In genomic region chr21:42770717-42771502, GRCh38 we compare ENCODE assay signal across 15 cellular contexts.
DNase-seq lines count a peak whose midpoint lies in the region; ATAC-seq, FAIRE-seq and TF ChIP-seq lines count a peak whose summit lies in the region.
"Had no signal": no experiment of that assay in that cellular context is flagged by ENCODE, and none has a peak within 500 bp of the region (broad histone marks: within the 10 kb centered on the region; RNA-seq: fewer than 3 reads in every experiment).

No MANE protein-coding gene starts in this region.

- peaks cover 0 to 7% of the 10 kb centered on the region in 2 experiments for H4K20me1 ChIP-seq in H1 (replicated peaks in 1 of 2; ENCODE audit: control insufficient read depth in 1 of 2, insufficient read depth in 2 of 2, low read length in 2 of 2)
- H4K20me1 ChIP-seq: BLaER1 treated with 17β-estradiol and CSF1 and Interleukin-3, amounts not matched to agents 10 nM and 100 nM had no signal

- ATAC-seq in RWPE2 (ENCODE audit: low read depth) (no peak), mucosa of descending colon (peak; percentile 3), aorta (ENCODE audit: low FRiP score) (peak; percentile 31), GM21619 (IDR thresholded peaks at IDR 0.05; ENCODE audit: unreplicated experiment) (no peak), GM21447 (IDR thresholded peaks at IDR 0.05; ENCODE audit: unreplicated experiment) (no peak)
- ATAC-seq: CD8-positive, alpha-beta T cell had no signal

- H3K27ac ChIP-seq in RWPE2 (ENCODE audit: poor library complexity, severe bottlenecking) (no peak overlapping the region), H1 (ENCODE audit: low read depth, low read length) (no peak overlapping the region), aorta (ENCODE audit: low read depth in 1 of 2, low read length in 2 of 2) (no peak overlapping the region)
- H3K27ac ChIP-seq: BLaER1 treated with 17β-estradiol and CSF1 and Interleukin-3, amounts not matched to agents 10 nM and 100 nM had no signal

- POLR2A ChIA-PET in H1 (lab: Charles Lee; ENCODE audit: partially characterized antibody) = interaction anchor here (1.1 to 1.6 kb wide), 2 partner anchors 10 to 11 kb away, joined by 3 to 4 read pairs; no protein-coding TSS in a partner anchor

- FAIRE-seq in H1 (lab: Jason Lieb, UNC) = no peak
- FAIRE-seq: HTR-8/SVneo had no signal

- no peak overlapping the region for H2AFZ ChIP-seq in H1 (ENCODE audit: low read length)

- CTCF ChIA-PET in H1 (lab: Charles Lee; ENCODE audit: partially characterized antibody) = interaction anchor here (0.7 to 3.0 kb wide), 3 partner anchors 10 to 304 kb away, joined by 3 to 8 read pairs (median 3); no protein-coding TSS in a partner anchor

- no peak overlapping the region for H2AK5ac ChIP-seq in H1 (ENCODE audit: low read depth, low read length)

- no peak for TF ChIP-seq CTCF in RWPE2 (IDR thresholded peaks at IDR 0.05; ENCODE audit: poor library complexity, severe bottlenecking)
- TF ChIP-seq CTCF in H1 (IDR thresholded peaks at IDR 0.05; ENCODE audit: control extremely low read depth in 1 of 3, insufficient read depth in 1 of 3, low read depth in 1 of 3, low read length in 3 of 3) = no peak
- no peak for TF ChIP-seq CTCF in mucosa of descending colon (IDR thresholded peaks at IDR 0.05)

- DNase-seq in RWPE2 (ENCODE audit: low spot score) (peak; percentile 49), H1 (ENCODE audit: low read depth in 1 of 2, low spot score in 2 of 2) (no peak), mucosa of descending colon (peak in 1 of 3 donors; percentile 27), aorta (no peak), Kasumi-1 (lab: John Stamatoyannopoulos, UW) (no peak)
- DNase-seq: Calu3; CD8-positive, alpha-beta T cell; DMS79 treated with DMSO at 0.1 percent for 48 hours; GF-D8; HCEC 1CT; IMR-90 had no signal

- intact Hi-C loops in mucosa of descending colon (cut with DNase I, micrococcal nuclease) (no loop called here), aorta (cut with DNase I) (no loop called here)

- no peak overlapping the region for H3K4ac ChIP-seq in H1 (replicated peaks; ENCODE audit: insufficient read length, low read depth, low read length)

- no peaks in the 10 kb centered on the region for H3K27me3 ChIP-seq in RWPE2 (ENCODE audit: insufficient read depth, poor library complexity, severe bottlenecking)
- H3K27me3 ChIP-seq in H1 (replicated peaks in 1 of 4; ENCODE audit: control insufficient read depth in 3 of 4, extremely low read depth in 1 of 4, insufficient read depth in 3 of 4, low read length in 3 of 4) = no peaks in the 10 kb centered on the region
- no peaks in the 10 kb centered on the region for H3K27me3 ChIP-seq in aorta (ENCODE audit: control insufficient read depth in 1 of 2, insufficient read depth in 2 of 2, low read length in 1 of 2)

- H2BK120ac ChIP-seq in H1 (replicated peaks; ENCODE audit: low read depth, low read length) = no peak overlapping the region

- no peak overlapping the region for H2BK12ac ChIP-seq in H1 (ENCODE audit: low read depth, low read length)

- no peaks in the 10 kb centered on the region for H3K4me1 ChIP-seq in RWPE2 (ENCODE audit: insufficient read depth, poor library complexity, severe bottlenecking)
- no peaks in the 10 kb centered on the region for H3K4me1 ChIP-seq in H1 (replicated peaks in 1 of 4; ENCODE audit: control insufficient read depth in 3 of 4, insufficient read depth in 4 of 4, low read length in 3 of 4)
- H3K4me1 ChIP-seq in mucosa of descending colon (ENCODE audit: low read depth) = no peaks in the 10 kb centered on the region
- no peaks in the 10 kb centered on the region for H3K4me1 ChIP-seq in aorta (ENCODE audit: control insufficient read depth in 1 of 2, insufficient read depth in 2 of 2, low read length in 2 of 2)
- H3K4me1 ChIP-seq: BLaER1 treated with 17β-estradiol and CSF1 and Interleukin-3, amounts not matched to agents 10 nM and 100 nM had no signal

- H4K5ac ChIP-seq in H1 (ENCODE audit: insufficient read length, low read depth, low read length) = no peak overlapping the region

- H2BK20ac ChIP-seq in H1 (ENCODE audit: low read length) = no peak overlapping the region

- no peaks in the 10 kb centered on the region; the same call in 1 of the 2 replicates for H3K36me3 ChIP-seq in RWPE2 (ENCODE audit: low read depth)
- peaks cover 22 to 57% (median 48%) of the 10 kb centered on the region in 4 experiments; a peak in 7 of 8 replicates for H3K36me3 ChIP-seq in H1 (ENCODE audit: control insufficient read depth in 2 of 4, insufficient read depth in 4 of 4, low read length in 3 of 4)
- H3K36me3 ChIP-seq in mucosa of descending colon (ENCODE audit: low read depth) = peaks cover 15% of the 10 kb centered on the region
- no peaks in the 10 kb centered on the region for H3K36me3 ChIP-seq in aorta (ENCODE audit: control insufficient read depth in 1 of 2, insufficient read depth in 2 of 2, low read length in 1 of 2)
- H3K36me3 ChIP-seq: BLaER1 treated with 17β-estradiol and CSF1 and Interleukin-3, amounts not matched to agents 10 nM and 100 nM had no signal

- H4K91ac ChIP-seq in H1 (replicated peaks; ENCODE audit: insufficient read length, low read length) = no peak overlapping the region

- no peak overlapping the region for H2BK15ac ChIP-seq in H1 (ENCODE audit: low read length)

- no peaks in the 10 kb centered on the region for H3K23me2 ChIP-seq in H1 (ENCODE audit: low read depth, low read length)

- no peak overlapping the region for H3K9ac ChIP-seq in H1 (replicated peaks in 1 of 4; ENCODE audit: extremely low read depth in 1 of 4, low read depth in 3 of 4, low read length in 3 of 4)
- H3K9ac ChIP-seq: BLaER1 treated with 17β-estradiol and CSF1 and Interleukin-3, amounts not matched to agents 10 nM and 100 nM had no signal

- no peak for TF ChIP-seq POLR2A in H1 (IDR thresholded peaks at IDR 0.05; ENCODE audit: control extremely low read depth in 1 of 2, low read depth in 2 of 2, low read length in 2 of 2)

- no peak overlapping the region for H3K14ac ChIP-seq in H1 (ENCODE audit: insufficient read length)

- H3K23ac ChIP-seq in H1 (ENCODE audit: insufficient read length) = no peak overlapping the region

- H3K79me1 ChIP-seq in H1 (ENCODE audit: low read depth, low read length) = 0 out of 2 replicates have a peak, but pooled peaks cover 4% of the 10 kb centered on the region

- WGBS in H1 (ENCODE audit: extremely low coverage in 1 of 2, insufficient coverage in 1 of 2, insufficient read length in 1 of 2, insufficient replicate concordance in 2 of 2, low coverage in 1 of 2, low lambda C conversion rate in 2 of 2, missing lambda C conversion rate in 1 of 2), 2 experiments = 90% methylated on average over 27 of the region's 27 CpGs; no CpG with 5 or more reads in 1 of the 2 experiments
- WGBS in aorta, 2 donors = 94 to 96% methylated on average over 25 to 27 of the region's 27 CpGs

- 0 out of 2 replicates have a peak overlapping the region, but pooled peaks have one; percentile 13 for H2BK5ac ChIP-seq in H1 (ENCODE audit: low read depth, low read length)

- TF ChIP-seq EP300 in H1 (IDR thresholded peaks at IDR 0.05; ENCODE audit: borderline replicate concordance in 1 of 2, low read depth in 2 of 2, low read length in 2 of 2) = no peak

- no peak overlapping the region for H3K18ac ChIP-seq in H1 (ENCODE audit: extremely low read depth, low read length)

- no peaks in the 10 kb centered on the region for H3K9me3 ChIP-seq in RWPE2 (ENCODE audit: severe bottlenecking)
- no peaks in the 10 kb centered on the region for H3K9me3 ChIP-seq in H1 (ENCODE audit: insufficient read depth in 2 of 2, low read depth in 1 of 2, low read length in 1 of 2)
- no peaks in the 10 kb centered on the region for H3K9me3 ChIP-seq in mucosa of descending colon
- no peaks in the 10 kb centered on the region for H3K9me3 ChIP-seq in aorta (ENCODE audit: control insufficient read depth, low read length)
- H3K9me3 ChIP-seq: BLaER1 treated with 17β-estradiol and CSF1 and Interleukin-3, amounts not matched to agents 10 nM and 100 nM had no signal

- H3K4me3 ChIP-seq in RWPE2 (ENCODE audit: severe bottlenecking) (no peak overlapping the region), H1 (ENCODE audit: extremely low read depth in 1 of 4, insufficient read depth in 2 of 4, low read depth in 3 of 4, low read length in 4 of 4) (no peak overlapping the region), mucosa of descending colon (no peak overlapping the region), aorta (ENCODE audit: low read length in 2 of 2) (no peak overlapping the region)
- H3K4me3 ChIP-seq: BLaER1 treated with 17β-estradiol and CSF1 and Interleukin-3, amounts not matched to agents 10 nM and 100 nM had no signal

- H3K4me2 ChIP-seq in H1 (ENCODE audit: insufficient read depth in 1 of 2, low read depth in 2 of 2, low read length in 2 of 2) = no peak overlapping the region
- H3K4me2 ChIP-seq: BLaER1 treated with 17β-estradiol and CSF1 and Interleukin-3, amounts not matched to agents 10 nM and 100 nM had no signal

- no peak overlapping the region for H3K56ac ChIP-seq in H1 (replicated peaks; ENCODE audit: insufficient read length, low read depth, low read length)

- no peaks in the 10 kb centered on the region for H3K79me2 ChIP-seq in H1 (ENCODE audit: control insufficient read depth in 1 of 2, insufficient read depth in 2 of 2, low read length in 2 of 2)

- TF ChIP-seq RAD21 in H1 (IDR thresholded peaks at IDR 0.05 in 1 of 2, conservative IDR thresholded peaks at IDR 0.05 in 1 of 2; ENCODE audit: low read depth in 2 of 2, low read length in 2 of 2) = no peak

- H4K8ac ChIP-seq in H1 (ENCODE audit: extremely low read depth, insufficient read depth, low read length) = no peak overlapping the region

TF ChIP-seq in H1, 55 proteins besides CTCF, POLR2A, EP300 and RAD21:
- TF ChIP-seq TAF1 (IDR thresholded peaks at IDR 0.05; ENCODE audit: low read depth, low read length) = no peak
- no peak for TF ChIP-seq FOSL1 (IDR thresholded peaks at IDR 0.05; ENCODE audit: insufficient read depth, low read depth, low read length)
- no peak for TF ChIP-seq MAFK (IDR thresholded peaks at IDR 0.05; ENCODE audit: low read depth, low read length)
- no peak for TF ChIP-seq ZNF274 (IDR thresholded peaks at IDR 0.05; ENCODE audit: borderline replicate concordance, extremely low read depth, low read length)

Comparison
In these comparisons a context has a peak if more than half of its experiments do, and no peak if none do; other contexts are left out.
1. ATAC-seq: peak in mucosa of descending colon (single experiment) and aorta (single experiment); none in RWPE2 (single experiment), GM21619 (single experiment) and GM21447 (single experiment).